Comparison of ENCODE assay signal across 11 cellular contexts in genomic region chrX:133576876-133577275, GRCh38.
"Had no signal": no experiment of that assay in that cellular context is flagged by ENCODE, and none has a peak within 500 bp of the region (broad histone marks: within the 10 kb centered on the region; RNA-seq: fewer than 3 reads in every experiment).

No MANE protein-coding gene starts in this region.

- H3K4me1 ChIP-seq: HAP-1 had no signal

- H3K9ac ChIP-seq: GM23248 had no signal

- H3K27ac ChIP-seq: GM23248 had no signal

- H3K9me3 ChIP-seq: HAP-1 had no signal

- H2AFZ ChIP-seq: GM23248, GM23338 had no signal

- FAIRE-seq: H1, H54 had no signal

- DNase-seq: GM23248, GOT3, H7, H9, HCEC 1CT, HFFc6 had no signal

- H3K27ac Mint-ChIP-seq: GM23338, H9, HFFc6 had no signal

- H3K4me3 Mint-ChIP-seq: GM23338, H9, HFFc6 had no signal

- H3K9me3 Mint-ChIP-seq: GM23338 had no signal

- ATAC-seq: GM23338, HCT116 had no signal

- H3K4me2 ChIP-seq: GM23338 had no signal

- H3K4me3 ChIP-seq: GM23248, GM23338, HAP-1 had no signal
